Comparison of ENCODE assay signal across 10 cellular contexts in genomic region chr1:8004113-8004802, GRCh38. TPM values are rescaled to one million over a fixed set of nuclear protein-coding genes. Genes with fewer than 3 reads are reported as not detected.
DNase-seq lines count a peak whose midpoint lies in the region; ATAC-seq, FAIRE-seq and TF ChIP-seq lines count a peak whose summit lies in the region.
"Had no signal": no experiment of that assay in that cellular context is flagged by ENCODE, and none has a peak within 500 bp of the region (broad histone marks: within the 10 kb centered on the region; RNA-seq: fewer than 3 reads in every experiment).

No MANE protein-coding gene starts in this region.

- DNase-seq in NCI-H146 (lab: John Stamatoyannopoulos, UW) (peak; percentile 49), NCI-H146 treated with DMSO at 0.1 percent for 48 hours (lab: John Stamatoyannopoulos, UW; ENCODE audit: unreplicated experiment) (no peak), epithelial cell of esophagus (ENCODE audit: low read depth) (peak; percentile 54), mesothelial cell of epicardium (ENCODE audit: low spot score in 2 of 2, unreplicated experiment in 2 of 2) (no peak), GM12891 (ENCODE audit: insufficient read length, low spot score) (no peak), WERI-Rb-1 (no peak)

- FAIRE-seq in GM12891 (lab: Jason Lieb, UNC): no peak
- FAIRE-seq: A204.1 had no signal

- TF ChIP-seq POLR2A in GM12891 (IDR thresholded peaks at IDR 0.05; ENCODE audit: low read depth, low read length): no peak

- no peaks in the 10 kb centered on the region for H3K9me3 Mint-ChIP-seq in mesothelial cell of epicardium
- H3K9me3 Mint-ChIP-seq: activated T-helper 1 cell treated with anti-CD3 and anti-CD28 coated beads, Interleukin-12 subunit alpha, Interleukin-12 subunit beta, Interleukin-2, Interleukin-4 antibody, amounts not matched to agents 30 ng/mL and 10 ng/mL and 1 ng/mL, durations not matched to agents 14 hours and 24 hours and 36 hours had no signal

- no peaks in the 10 kb centered on the region for H3K27me3 Mint-ChIP-seq in mesothelial cell of epicardium (ENCODE audit: low read depth)

- TF ChIP-seq CTCF in epithelial cell of esophagus (IDR thresholded peaks at IDR 0.05; ENCODE audit: insufficient read depth, low read depth, low read length, missing control alignments): no peak
- no peak for TF ChIP-seq CTCF in mesothelial cell of epicardium (IDR thresholded peaks at IDR 0.05; ENCODE audit: unreplicated experiment)
- TF ChIP-seq CTCF in WERI-Rb-1 (IDR thresholded peaks at IDR 0.05; ENCODE audit: low read depth, low read length): no peak

- H3K27ac Mint-ChIP-seq in mesothelial cell of epicardium: peak overlapping the region; percentile 97
- H3K27ac Mint-ChIP-seq: activated T-helper 1 cell treated with anti-CD3 and anti-CD28 coated beads, Interleukin-12 subunit alpha, Interleukin-12 subunit beta, Interleukin-2, Interleukin-4 antibody, amounts not matched to agents 30 ng/mL and 10 ng/mL and 1 ng/mL, durations not matched to agents 14 hours and 24 hours and 36 hours had no signal

- no peak for ATAC-seq in HG03108 (IDR thresholded peaks at IDR 0.05; ENCODE audit: unreplicated experiment)

- H3K4me3 ChIP-seq in epithelial cell of esophagus (ENCODE audit: low read length) (no peak overlapping the region), urinary bladder (ENCODE audit: low read depth, low read length) (no peak overlapping the region), WERI-Rb-1 (ENCODE audit: low read depth, low read length) (no peak overlapping the region)

- 71% methylated on average over 18 of the region's 18 CpGs for WGBS in urinary bladder

- peak overlapping the region; percentile 14 for H3K27ac ChIP-seq in urinary bladder (ENCODE audit: low read depth)
- H3K27ac ChIP-seq in WERI-Rb-1: no peak overlapping the region

- peak overlapping the region; percentile 18 for H3K4me3 Mint-ChIP-seq in mesothelial cell of epicardium
- H3K4me3 Mint-ChIP-seq: activated T-helper 1 cell treated with anti-CD3 and anti-CD28 coated beads, Interleukin-12 subunit alpha, Interleukin-12 subunit beta, Interleukin-2, Interleukin-4 antibody, amounts not matched to agents 30 ng/mL and 10 ng/mL and 1 ng/mL, durations not matched to agents 14 hours and 24 hours and 36 hours had no signal

- no peaks in the 10 kb centered on the region for H3K9me3 ChIP-seq in WERI-Rb-1 (ENCODE audit: severe bottlenecking)

- H3K4me1 Mint-ChIP-seq in mesothelial cell of epicardium: peaks cover 41% of the 10 kb centered on the region

- H3K36me3 Mint-ChIP-seq in mesothelial cell of epicardium: peaks cover 2% of the 10 kb centered on the region

- H3K4me1 ChIP-seq in urinary bladder (ENCODE audit: insufficient read depth): no peaks in the 10 kb centered on the region

- no peaks in the 10 kb centered on the region for H3K27me3 ChIP-seq in WERI-Rb-1 (ENCODE audit: insufficient read depth, low read depth, severe bottlenecking)

- H3K36me3 ChIP-seq in urinary bladder (ENCODE audit: insufficient read depth) (no peaks in the 10 kb centered on the region), WERI-Rb-1 (peaks cover 4% of the 10 kb centered on the region; the same call in 1 of the 2 replicates)

TF ChIP-seq in GM12891, 5 proteins besides CTCF, POLR2A, EP300 and RAD21:
- TF ChIP-seq POU2F2 (IDR thresholded peaks at IDR 0.05; ENCODE audit: low read depth, low read length) (no peak), SPI1 (IDR thresholded peaks at IDR 0.05; ENCODE audit: low read depth, low read length) (no peak)

RNA-seq across cellular contexts. Expression of gene ERRFI1, which starts 21.9 kb away (rescaled TPM):
- total RNA-seq in mesothelial cell of epicardium (124 to 134 TPM (median 130 TPM) in 3 replicates), urinary bladder (35.1 TPM)
- polyA plus RNA-seq in urinary bladder: 117 TPM
- 3.6 TPM for polyA plus RNA-seq in GM12891 (2012; ENCODE audit: low read depth, missing spikeins)

RNA-seq across cellular contexts. Expression of gene PARK7, which starts 42.7 kb away (rescaled TPM):
- total RNA-seq in mesothelial cell of epicardium (187 to 207 TPM (median 200 TPM) in 3 replicates), urinary bladder (132 TPM)
- 297 TPM for polyA plus RNA-seq in urinary bladder
- polyA plus RNA-seq in GM12891 (2012; ENCODE audit: low read depth, missing spikeins): 566 TPM

Comparison
In these comparisons a context has a peak if more than half of its experiments do, and no peak if none do; other contexts are left out.
1. DNase-seq: peak in NCI-H146 (single experiment) and epithelial cell of esophagus (single experiment); none in NCI-H146 treated with DMSO at 0.1 percent for 48 hours (single experiment), mesothelial cell of epicardium (0 of 2), GM12891 (single experiment) and WERI-Rb-1 (single experiment).